In the genomic region with DNA sequence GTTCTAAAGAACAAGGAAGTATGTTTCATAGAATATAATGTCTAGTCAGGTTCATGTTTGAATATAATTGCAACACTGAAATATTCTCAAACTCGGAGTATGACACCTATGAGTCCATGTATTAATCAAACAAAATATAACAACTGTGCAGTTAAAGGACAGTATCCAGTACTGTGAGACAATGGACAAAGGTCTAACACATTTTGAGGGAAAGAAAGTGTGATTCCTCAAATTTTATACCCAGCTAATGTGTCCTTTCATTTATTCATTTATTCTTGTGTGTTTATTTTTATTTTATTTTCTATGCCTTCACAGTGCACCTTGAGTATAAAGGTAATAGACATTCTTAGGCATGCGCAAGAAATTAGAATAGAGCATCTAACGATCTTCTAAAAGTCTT, we compare ENCODE assay signal across 33 cellular contexts.
DNase-seq lines count a peak whose midpoint lies in the region; ATAC-seq, FAIRE-seq and TF ChIP-seq lines count a peak whose summit lies in the region.
"Had no signal": no experiment of that assay in that cellular context is flagged by ENCODE, and none has a peak within 500 bp of the region (broad histone marks: within the 10 kb centered on the region; RNA-seq: fewer than 3 reads in every experiment).

No MANE protein-coding gene starts in this region.

- H3K4me1 ChIP-seq in HepG2 (ENCODE audit: insufficient read depth, low read length) (no peaks in the 10 kb centered on the region), right lobe of liver (no peaks in the 10 kb centered on the region), HEK293 (ENCODE audit: control insufficient read depth, insufficient read depth, low read length) (no peaks in the 10 kb centered on the region), K562 (replicated peaks in 1 of 2; ENCODE audit: control insufficient read depth in 2 of 2, insufficient read depth in 2 of 2, low read length in 2 of 2) (no peaks in the 10 kb centered on the region), sigmoid colon (no peaks in the 10 kb centered on the region)
- H3K4me1 ChIP-seq: A549; BE2C; BLaER1; BLaER1 treated with 17β-estradiol and CSF1 and Interleukin-3, amounts not matched to agents 10 nM and 100 nM; Caco-2 had no signal

- in situ Hi-C loops in HepG2 (cut with HindIII; ENCODE audit: extremely low pct_ligation_motif_present, low pct_unique_long_range_greater_than_20kb) (no loop called here), K562 (cut with MboI) (no loop called here)

- no peaks in the 10 kb centered on the region for H3K9me1 ChIP-seq in K562 (ENCODE audit: control insufficient read depth, insufficient read depth, low read length)

- H3K36me3 ChIP-seq in HepG2 (replicated peaks in 1 of 2; ENCODE audit: control insufficient read depth in 1 of 2, insufficient read depth in 2 of 2, low read length in 2 of 2) (no peaks in the 10 kb centered on the region), right lobe of liver (no peaks in the 10 kb centered on the region), HEK293 (ENCODE audit: control insufficient read depth in 2 of 2, insufficient read depth in 1 of 2, low read length in 2 of 2) (no peaks in the 10 kb centered on the region), K562 (ENCODE audit: control insufficient read depth, insufficient read depth, low read length) (no peaks in the 10 kb centered on the region), sigmoid colon (no peaks in the 10 kb centered on the region)
- H3K36me3 ChIP-seq: BE2C; BLaER1; BLaER1 treated with 17β-estradiol and CSF1 and Interleukin-3, amounts not matched to agents 10 nM and 100 nM had no signal

- TF ChIP-seq CTCF in HepG2 (CRISPR knock-in tag; IDR thresholded peaks at IDR 0.05) (no peak), right lobe of liver (IDR thresholded peaks at IDR 0.05) (no peak), HEK293 (tag by site-specific recombination; IDR thresholded peaks at IDR 0.05) (no peak), K562 (IDR thresholded peaks at IDR 0.05 in 2 of 3, conservative IDR thresholded peaks at IDR 0.05 in 1 of 3; ENCODE audit: insufficient read depth in 2 of 3, low read depth in 1 of 3, low read length in 3 of 3) (no peak), sigmoid colon (IDR thresholded peaks at IDR 0.05) (no peak)

- H4K20me1 ChIP-seq in HepG2 (ENCODE audit: insufficient read depth, low read length) (no peaks in the 10 kb centered on the region), K562 (replicated peaks; ENCODE audit: control insufficient read depth, insufficient read depth, low read length) (no peaks in the 10 kb centered on the region)
- H4K20me1 ChIP-seq: BLaER1; BLaER1 treated with 17β-estradiol and CSF1 and Interleukin-3, amounts not matched to agents 10 nM and 100 nM had no signal

- WGBS in HepG2 (ENCODE audit: low lambda C conversion rate) = 49% methylated on average over 3 of the region's 3 CpGs
- whole genome bisulfite sequencing in right lobe of liver (ENCODE audit: insufficient coverage, low coverage, low lambda C conversion rate, missing lambda C conversion rate) = 75% methylated on average over 3 of the region's 3 CpGs
- WGBS in K562 (ENCODE audit: insufficient coverage, low coverage, missing lambda C conversion rate) = 9% methylated on average over 3 of the region's 3 CpGs
- WGBS in sigmoid colon, 2 donors = 84 to 96% methylated on average over 3 of the region's 3 CpGs

- FAIRE-seq in HepG2 (lab: Jason Lieb, UNC) = no peak
- FAIRE-seq in K562 (lab: Jason Lieb, UNC) = no peak
- FAIRE-seq: A204.1, A549, D721Med had no signal

- H3K9ac ChIP-seq in HepG2 (ENCODE audit: insufficient read depth, low read depth, low read length) = no peak overlapping the region
- no peak overlapping the region for H3K9ac ChIP-seq in K562 (ENCODE audit: insufficient read depth in 1 of 2, low read depth in 2 of 2, low read length in 2 of 2)
- H3K9ac ChIP-seq: BLaER1; BLaER1 treated with 17β-estradiol and CSF1 and Interleukin-3, amounts not matched to agents 10 nM and 100 nM had no signal

- intact Hi-C loops in HepG2 (cut with micrococcal nuclease; ENCODE audit: unreplicated experiment) = no loop called here
- intact Hi-C loops in right lobe of liver (cut with DNase I) = no loop called here
- intact Hi-C loops in K562 (cut with micrococcal nuclease) = no loop called here
- intact Hi-C loops in sigmoid colon (cut with DNase I) = no loop called here

- TF ChIP-seq RAD21 in HepG2 (CRISPR knock-in tag; IDR thresholded peaks at IDR 0.05) (no peak), K562 (CRISPR knock-in tag; conservative IDR thresholded peaks at IDR 0.05 in 1 of 2, IDR thresholded peaks at IDR 0.05 in 1 of 2) (no peak)

- POLR2A ChIA-PET in HepG2 (lab: Yijun Ruan, JAX) (no interaction called here), HEK293 (lab: Yijun Ruan, JAX) (no interaction called here), K562 (lab: Yijun Ruan, JAX) (no interaction called here)

- H3K9me3 ChIP-seq in HepG2 (ENCODE audit: low read length) (peaks cover 41% of the 10 kb centered on the region), right lobe of liver (peaks cover 0 to 7% (median 0%) of the 10 kb centered on the region in 4 donors), HEK293 (ENCODE audit: control insufficient read depth, insufficient read depth, low read depth, low read length) (no peaks in the 10 kb centered on the region), K562 (replicated peaks; ENCODE audit: control insufficient read depth, insufficient read depth, low read depth, low read length) (0 out of 2 replicates have a peak, but pooled peaks cover 1% of the 10 kb centered on the region), sigmoid colon (peaks cover 0 to 26% (median 11%) of the 10 kb centered on the region in 4 donors)

- ATAC-seq in HepG2 = no peak
- ATAC-seq in right lobe of liver = no peak
- ATAC-seq in K562 = no peak
- ATAC-seq: A549; CD8-positive, alpha-beta T cell had no signal

- H3K27me3 ChIP-seq in HepG2 (ENCODE audit: control insufficient read depth in 1 of 2, insufficient read depth in 2 of 2, low read length in 2 of 2) = no peaks in the 10 kb centered on the region; a peak in 1 of 5 replicates
- no peaks in the 10 kb centered on the region for H3K27me3 ChIP-seq in right lobe of liver
- H3K27me3 ChIP-seq in K562 (ENCODE audit: control insufficient read depth in 2 of 2, insufficient read depth in 2 of 2, low read length in 2 of 2) = no peaks in the 10 kb centered on the region
- H3K27me3 ChIP-seq in sigmoid colon = no peaks in the 10 kb centered on the region
- H3K27me3 ChIP-seq: BE2C; BLaER1; BLaER1 treated with 17β-estradiol and CSF1 and Interleukin-3, amounts not matched to agents 10 nM and 100 nM had no signal

- H3K4me2 ChIP-seq in HepG2 (ENCODE audit: low read depth, low read length) (no peak overlapping the region), K562 (ENCODE audit: insufficient read depth, low read length) (no peak overlapping the region)
- H3K4me2 ChIP-seq: A549; BLaER1; BLaER1 treated with 17β-estradiol and CSF1 and Interleukin-3, amounts not matched to agents 10 nM and 100 nM had no signal

- TF ChIP-seq POLR2A in HepG2 (IDR thresholded peaks at IDR 0.05; ENCODE audit: insufficient read depth in 1 of 2, low read depth in 2 of 2, low read length in 2 of 2) = no peak
- no peak for TF ChIP-seq POLR2A in right lobe of liver (IDR thresholded peaks at IDR 0.05)
- TF ChIP-seq POLR2A in K562 (conservative IDR thresholded peaks at IDR 0.05) = no peak
- no peak for TF ChIP-seq POLR2A in sigmoid colon (IDR thresholded peaks at IDR 0.05)

- H3K4me3 ChIP-seq in HepG2 (replicated peaks in 1 of 3; ENCODE audit: insufficient read depth in 1 of 3, low read depth in 2 of 3, low read length in 3 of 3) = no peak overlapping the region
- no peak overlapping the region for H3K4me3 ChIP-seq in right lobe of liver
- H3K4me3 ChIP-seq in HEK293 (ENCODE audit: low read depth, low read length) = no peak overlapping the region
- H3K4me3 ChIP-seq in K562 = no peak overlapping the region
- no peak overlapping the region for H3K4me3 ChIP-seq in sigmoid colon
- H3K4me3 ChIP-seq: A549; BLaER1; BLaER1 treated with 17β-estradiol and CSF1 and Interleukin-3, amounts not matched to agents 10 nM and 100 nM had no signal

- BruUV-seq in HepG2 (replicated peaks; lab: Mats Ljungman, UMichigan) (no TSS peak), K562 (replicated peaks; lab: Mats Ljungman, UMichigan) (no TSS peak)

- no peak for TF ChIP-seq EP300 in HepG2 (IDR thresholded peaks at IDR 0.05; ENCODE audit: low read depth in 2 of 2, low read length in 2 of 2)
- TF ChIP-seq EP300 in HepG2 (CRISPR knock-in tag; IDR thresholded peaks at IDR 0.05; ENCODE audit: borderline replicate concordance) = no peak
- TF ChIP-seq EP300 in K562 (IDR thresholded peaks at IDR 0.05; ENCODE audit: low read length) = no peak
- no peak for TF ChIP-seq EP300 in sigmoid colon (IDR thresholded peaks at IDR 0.05)

- no peak overlapping the region for H2AFZ ChIP-seq in HepG2 (ENCODE audit: low read length)
- H2AFZ ChIP-seq in K562 (ENCODE audit: low read depth, low read length) = no peak overlapping the region

- H3K79me2 ChIP-seq in HepG2 (ENCODE audit: insufficient read depth, low read length) = no peaks in the 10 kb centered on the region
- H3K79me2 ChIP-seq in K562 (ENCODE audit: control insufficient read depth, insufficient read depth, low read length) = no peaks in the 10 kb centered on the region

- CTCF ChIA-PET in HepG2 (lab: Yijun Ruan, JAX; ENCODE audit: low intra/inter-chr PET ratio, low total read pairs) (no interaction called here), HEK293 (lab: Yijun Ruan, JAX) (no interaction called here), K562 (lab: Yijun Ruan, JAX; ENCODE audit: low intra/inter-chr PET ratio) (no interaction called here)

- H3K27ac ChIP-seq in HepG2 (ENCODE audit: extremely low read length, insufficient read depth, low read length) = no peak overlapping the region
- no peak overlapping the region for H3K27ac ChIP-seq in right lobe of liver
- H3K27ac ChIP-seq in HEK293 (ENCODE audit: extremely low read depth, low read depth, low read length) = no peak overlapping the region
- no peak overlapping the region for H3K27ac ChIP-seq in K562 (ENCODE audit: extremely low read depth, low read depth, low read length)
- no peak overlapping the region for H3K27ac ChIP-seq in sigmoid colon
- H3K27ac ChIP-seq: 22Rv1; A549; BLaER1; BLaER1 treated with 17β-estradiol and CSF1 and Interleukin-3, amounts not matched to agents 10 nM and 100 nM; C4-2B had no signal

- DNase-seq in HepG2 (ENCODE audit: low spot score) (no peak), right lobe of liver (no peak), K562 (ENCODE audit: extremely low read depth in 1 of 4, low spot score in 3 of 4) (no peak), sigmoid colon (no peak), nucleus accumbens (lab: John Stamatoyannopoulos, UW) (no peak)
- DNase-seq: 8988T; ACHN; AML-193; BE2C; C1 segment of cervical spinal cord; Caco-2; Calu3; CD4-positive, alpha-beta memory T cell; CD4-positive, alpha-beta T cell; CD4-positive, CD25-positive, alpha-beta regulatory T cell; CD8-positive, alpha-beta memory T cell; CD8-positive, alpha-beta T cell; COR-L47; DMS 273 treated with DMSO at 0.1 percent for 48 hours; DMS153; DMS53; DMS79; DMS79 treated with DMSO at 0.1 percent for 48 hours; DND-41; EL had no signal

TF ChIP-seq in HepG2, 621 proteins besides CTCF, POLR2A, EP300 and RAD21 (continues in another document):
- no peak for TF ChIP-seq ZMYM4 (CRISPR knock-in tag; IDR thresholded peaks at IDR 0.05)

TF ChIP-seq in HEK293, 187 proteins besides CTCF, POLR2A, EP300 and RAD21 (continues in another document):
- no peak for TF ChIP-seq ZNF146 (tag by site-specific recombination; IDR thresholded peaks at IDR 0.05)

Comparison
In these comparisons a context has a peak if more than half of its experiments do, and no peak if none do; other contexts are left out.
1. Of the 241 proteins assayed by ChIP-seq in both HepG2 and K562: peak only in HepG2: none; only in K562: none; in both: ZFP1; in neither: 240.